In the genomic region with DNA sequence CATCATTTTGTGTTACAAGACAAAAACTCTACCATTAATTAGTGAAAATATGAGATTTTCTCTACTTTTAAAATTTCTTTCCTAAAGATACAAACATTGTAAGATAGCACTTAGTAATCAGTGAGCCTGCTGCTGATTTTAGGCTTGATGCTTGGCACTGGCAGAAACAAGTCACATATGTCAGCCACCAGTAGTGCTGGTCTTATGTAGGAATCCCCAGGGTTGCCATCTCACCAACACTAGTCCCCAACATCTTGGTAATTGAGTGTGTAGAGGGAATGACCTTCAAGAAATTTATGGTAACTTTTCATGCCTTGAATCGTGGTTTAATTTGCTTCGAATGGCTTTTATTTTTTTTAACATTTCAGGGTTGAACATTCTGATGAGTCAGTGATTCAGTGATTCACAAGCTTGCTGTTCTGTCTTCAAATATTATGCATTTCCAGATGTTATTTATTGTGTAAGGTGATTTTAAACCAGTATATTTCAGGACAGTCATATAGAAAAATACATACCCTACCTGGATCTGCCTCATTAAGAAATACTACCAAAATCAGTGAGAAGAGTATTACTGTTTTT, we compare ENCODE assay signal across 13 cellular contexts. TPM values are rescaled to one million over a fixed set of nuclear protein-coding genes. Genes with fewer than 3 reads are reported as not detected.
DNase-seq lines count a peak whose midpoint lies in the region; ATAC-seq lines count a peak whose summit lies in the region.
"Had no signal": no experiment of that assay in that cellular context is flagged by ENCODE, and none has a peak within 500 bp of the region (broad histone marks: within the 10 kb centered on the region; RNA-seq: fewer than 3 reads in every experiment).

No MANE protein-coding gene starts in this region.

- H3K4me3 Mint-ChIP-seq in activated CD8-positive, alpha-beta memory T cell treated with anti-CD3 and anti-CD28 coated beads, Interleukin-2, amount 10 ng/mL, durations not matched to agents 7 days and 5 days, result no peak overlapping the region
- H3K4me3 Mint-ChIP-seq in activated naive CD8-positive, alpha-beta T cell treated with anti-CD3 and anti-CD28 coated beads, Interleukin-2, amount 50 U/mL, for 24 hours, result no peak overlapping the region

- peak overlapping the region; percentile 29 for H3K27ac Mint-ChIP-seq in activated CD8-positive, alpha-beta memory T cell treated with anti-CD3 and anti-CD28 coated beads, Interleukin-2, amount 10 ng/mL, durations not matched to agents 7 days and 5 days
- H3K27ac Mint-ChIP-seq in activated naive CD8-positive, alpha-beta T cell treated with anti-CD3 and anti-CD28 coated beads, Interleukin-2, amount 50 U/mL, for 24 hours, result peak overlapping the region; percentile 85

- no peaks in the 10 kb centered on the region for H3K27me3 Mint-ChIP-seq in activated CD8-positive, alpha-beta memory T cell treated with anti-CD3 and anti-CD28 coated beads, Interleukin-2, amount 10 ng/mL, durations not matched to agents 7 days and 5 days
- H3K27me3 Mint-ChIP-seq in activated naive CD8-positive, alpha-beta T cell treated with anti-CD3 and anti-CD28 coated beads, Interleukin-2, amount 50 U/mL, for 24 hours, result no peaks in the 10 kb centered on the region

- H3K4me1 Mint-ChIP-seq in activated CD8-positive, alpha-beta memory T cell treated with anti-CD3 and anti-CD28 coated beads, Interleukin-2, amount 10 ng/mL, durations not matched to agents 7 days and 5 days, result peaks cover 26% of the 10 kb centered on the region
- H3K4me1 Mint-ChIP-seq in activated naive CD8-positive, alpha-beta T cell treated with anti-CD3 and anti-CD28 coated beads, Interleukin-2, amount 50 U/mL, for 24 hours, result peaks cover 24% of the 10 kb centered on the region

- no peak for ATAC-seq in activated CD8-positive, alpha-beta memory T cell treated with anti-CD3 and anti-CD28 coated beads, Interleukin-2, amount 10 ng/mL, durations not matched to agents 7 days and 5 days
- peak; percentile 67 for ATAC-seq in activated naive CD8-positive, alpha-beta T cell treated with anti-CD3 and anti-CD28 coated beads, Interleukin-2, amount 50 U/mL, for 24 hours
- ATAC-seq in GM21515 (IDR thresholded peaks at IDR 0.05; ENCODE audit: unreplicated experiment), result no peak

- H3K9me3 Mint-ChIP-seq in activated CD8-positive, alpha-beta memory T cell treated with anti-CD3 and anti-CD28 coated beads, Interleukin-2, amount 10 ng/mL, durations not matched to agents 7 days and 5 days (ENCODE audit: low read depth), result no peaks in the 10 kb centered on the region
- no peaks in the 10 kb centered on the region for H3K9me3 Mint-ChIP-seq in activated naive CD8-positive, alpha-beta T cell treated with anti-CD3 and anti-CD28 coated beads, Interleukin-2, amount 50 U/mL, for 24 hours

- DNase-seq in activated CD8-positive, alpha-beta memory T cell treated with anti-CD3 and anti-CD28 coated beads, Interleukin-2, amount 10 ng/mL, durations not matched to agents 7 days and 5 days, result no peak
- DNase-seq in activated CD8-positive, alpha-beta memory T cell treated with anti-CD3 and anti-CD28 coated beads for 24 hours, result no peak
- no peak for DNase-seq in activated naive CD8-positive, alpha-beta T cell treated with anti-CD3 and anti-CD28 coated beads, Interleukin-2, amount 50 U/mL, for 24 hours
- DNase-seq in fibroblast of the conjunctiva (ENCODE audit: low read depth), result peak; percentile 30
- DNase-seq in stromal cell of bone marrow (ENCODE audit: low read depth), result peak; percentile 22
- no peak for DNase-seq in NCI-H146 treated with DMSO at 0.1 percent for 48 hours (lab: John Stamatoyannopoulos, UW; ENCODE audit: unreplicated experiment)
- DNase-seq in Ammon's horn (ENCODE audit: low spot score), result no peak
- DNase-seq: activated CD4-positive, alpha-beta T cell treated with anti-CD3 and anti-CD28 coated beads, Interleukin-2, amount 50 U/mL, for 48 hours; NCI-H1436 treated with DMSO at 0.1 percent for 48 hours; Peyer's patch had no signal

- peaks cover 20% of the 10 kb centered on the region for H3K36me3 Mint-ChIP-seq in activated CD8-positive, alpha-beta memory T cell treated with anti-CD3 and anti-CD28 coated beads, Interleukin-2, amount 10 ng/mL, durations not matched to agents 7 days and 5 days
- H3K36me3 Mint-ChIP-seq in activated naive CD8-positive, alpha-beta T cell treated with anti-CD3 and anti-CD28 coated beads, Interleukin-2, amount 50 U/mL, for 24 hours (ENCODE audit: low read depth), result peaks cover 32% of the 10 kb centered on the region

- CTCF ChIA-PET in activated CD8-positive, alpha-beta memory T cell treated with anti-CD3 and anti-CD28 coated beads, Interleukin-2, amount 10 ng/mL, durations not matched to agents 7 days and 5 days (lab: Charles Lee), result interaction anchor here (1.3 to 4.6 kb wide), 3 partner anchors 11 to 519 kb away, joined by 6 to 25 read pairs (median 9); partner anchors contain the start of genes CEP135, EXOC1 and SRD5A3

RNA-seq across cellular contexts. Expression of gene EXOC1, which starts 11.9 kb away (rescaled TPM):
- 10 to 100 TPM; 24.2 to 26.9 TPM for total RNA-seq in activated CD8-positive, alpha-beta memory T cell treated with anti-CD3 and anti-CD28 coated beads, Interleukin-2, amount 10 ng/mL, durations not matched to agents 7 days and 5 days

RNA-seq across cellular contexts. Expression of gene EXOC1L, which starts 45.7 kb away (rescaled TPM):
- not detected for total RNA-seq in activated CD8-positive, alpha-beta memory T cell treated with anti-CD3 and anti-CD28 coated beads, Interleukin-2, amount 10 ng/mL, durations not matched to agents 7 days and 5 days
- total RNA-seq: lower leg skin, Peyer's patch, tibial nerve had no signal

Comparison
In these comparisons a context has a peak if more than half of its experiments do, and no peak if none do; other contexts are left out.
1. DNase-seq: peak in fibroblast of the conjunctiva (single experiment) and stromal cell of bone marrow (single experiment); none in activated CD8-positive, alpha-beta memory T cell treated with anti-CD3 and anti-CD28 coated beads, Interleukin-2, amount 10 ng/mL, durations not matched to agents 7 days and 5 days (single experiment), activated CD8-positive, alpha-beta memory T cell treated with anti-CD3 and anti-CD28 coated beads for 24 hours (single experiment), activated naive CD8-positive, alpha-beta T cell treated with anti-CD3 and anti-CD28 coated beads, Interleukin-2, amount 50 U/mL, for 24 hours (single experiment), NCI-H146 treated with DMSO at 0.1 percent for 48 hours (single experiment) and Ammon's horn (single experiment).